In the genomic region with DNA sequence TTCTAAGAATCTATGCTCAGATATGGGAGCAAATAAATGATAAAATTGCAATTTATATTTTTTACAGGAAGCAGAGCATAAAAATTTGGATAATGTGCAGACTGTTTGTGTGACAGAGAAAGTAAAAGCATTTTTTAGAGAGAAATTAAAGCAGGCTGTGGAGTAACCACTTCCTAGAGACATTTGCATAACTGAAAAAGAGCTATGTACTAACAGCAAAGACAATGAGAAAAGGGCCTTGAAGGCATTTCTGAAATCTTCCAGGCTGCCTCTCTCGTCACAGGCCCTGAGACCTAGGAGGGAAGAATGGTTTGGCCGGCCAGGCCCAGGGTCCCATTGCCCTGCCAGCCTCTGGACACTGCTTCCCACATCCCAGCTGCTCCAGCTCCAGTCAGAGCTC, we compare ENCODE assay signal across 13 cellular contexts.
DNase-seq lines count a peak whose midpoint lies in the region; ATAC-seq and TF ChIP-seq lines count a peak whose summit lies in the region.
"Had no signal": no experiment of that assay in that cellular context is flagged by ENCODE, and none has a peak within 500 bp of the region (broad histone marks: within the 10 kb centered on the region; RNA-seq: fewer than 3 reads in every experiment).

No MANE protein-coding gene starts in this region.

- peak overlapping the region in 9 of 11 experiments; percentile 4 to 58 (median 45); a peak in 11 of 22 replicates for H3K4me2 ChIP-seq in BLaER1 treated with 17β-estradiol and CSF1 and Interleukin-3, amounts not matched to agents 10 nM and 100 nM
- H3K4me2 ChIP-seq in GM23338 (peak overlapping the region; percentile 21; the same call in 1 of the 2 replicates), smooth muscle cell (no peak overlapping the region)

- H3K4me1 Mint-ChIP-seq in GM23338: peaks cover 13% of the 10 kb centered on the region; the same call in 2 of the 3 replicates
- H3K4me1 Mint-ChIP-seq: nephron had no signal

- peaks cover 1% of the 10 kb centered on the region for H3K27me3 Mint-ChIP-seq in GM23338 (ENCODE audit: insufficient read depth, low read depth, poor library complexity)
- H3K27me3 Mint-ChIP-seq: activated B cell treated with CpG ODN at 0.5 μM for 24 hours had no signal

- peak overlapping the region in 3 of 11 experiments; percentile 8 to 36 (median 23); a peak in 2 of 22 replicates for H3K27ac ChIP-seq in BLaER1 treated with 17β-estradiol and CSF1 and Interleukin-3, amounts not matched to agents 10 nM and 100 nM
- no peak overlapping the region for H3K27ac ChIP-seq in GM23338 (ENCODE audit: low read depth)
- H3K27ac ChIP-seq in smooth muscle cell (ENCODE audit: low read depth): no peak overlapping the region
- H3K27ac ChIP-seq in effector memory CD4-positive, alpha-beta T cell (ENCODE audit: insufficient read depth, low read length, poor library complexity, severe bottlenecking): no peak overlapping the region
- H3K27ac ChIP-seq: Peyer's patch had no signal

- no peak overlapping the region for H3K27ac Mint-ChIP-seq in GM23338
- H3K27ac Mint-ChIP-seq: activated B cell treated with CpG ODN at 0.5 μM for 24 hours, nephron had no signal

- H3K79me2 ChIP-seq in GM23338 (replicated peaks; ENCODE audit: insufficient read depth) (no peaks in the 10 kb centered on the region), smooth muscle cell (ENCODE audit: low read depth) (no peaks in the 10 kb centered on the region)

- H3K9me2 ChIP-seq in GM23338 (ENCODE audit: insufficient read depth): no peaks in the 10 kb centered on the region

- peak; percentile 83 for ATAC-seq in GM19035 (IDR thresholded peaks at IDR 0.05; ENCODE audit: unreplicated experiment)
- no peak for ATAC-seq in GM23338
- peak; percentile 72 for ATAC-seq in HG03196 (IDR thresholded peaks at IDR 0.05; ENCODE audit: unreplicated experiment)

- H2AFZ ChIP-seq in GM23338: no peak overlapping the region; the same call in 1 of the 2 replicates
- H2AFZ ChIP-seq in smooth muscle cell (ENCODE audit: low read depth): no peak overlapping the region

- H3K36me3 Mint-ChIP-seq in GM23338 (ENCODE audit: low read depth): no peaks in the 10 kb centered on the region

- TF ChIP-seq CTCF in GM23338 (conservative IDR thresholded peaks at IDR 0.05; ENCODE audit: low read depth in 2 of 2) (no peak), smooth muscle cell (IDR thresholded peaks at IDR 0.05; ENCODE audit: borderline replicate concordance, insufficient read depth, poor library complexity, severe bottlenecking) (no peak)

- no peak overlapping the region for H3K4me3 Mint-ChIP-seq in GM23338
- H3K4me3 Mint-ChIP-seq: activated B cell treated with CpG ODN at 0.5 μM for 24 hours, nephron had no signal

- no peaks in the 10 kb centered on the region; the same call in 2 of the 3 replicates for H3K9me3 Mint-ChIP-seq in GM23338
- H3K9me3 Mint-ChIP-seq: activated B cell treated with CpG ODN at 0.5 μM for 24 hours, nephron had no signal

- WGBS in smooth muscle cell (ENCODE audit: low lambda C conversion rate): 80% methylated on average over 2 of the region's 2 CpGs

- H3K9ac ChIP-seq in BLaER1 treated with 17β-estradiol and CSF1 and Interleukin-3, amounts not matched to agents 10 nM and 100 nM: no peak overlapping the region
- H3K9ac ChIP-seq in smooth muscle cell (ENCODE audit: low read depth): no peak overlapping the region

- no peak overlapping the region for H3K4me3 ChIP-seq in BLaER1 treated with 17β-estradiol and CSF1 and Interleukin-3, amounts not matched to agents 10 nM and 100 nM
- H3K4me3 ChIP-seq in GM23338: no peak overlapping the region
- H3K4me3 ChIP-seq in smooth muscle cell: no peak overlapping the region
- no peak overlapping the region for H3K4me3 ChIP-seq in effector memory CD4-positive, alpha-beta T cell (ENCODE audit: insufficient read depth, low read depth, low read length, poor library complexity, severe bottlenecking)
- H3K4me3 ChIP-seq: Peyer's patch had no signal

- H3F3A ChIP-seq in GM23338 (replicated peaks; ENCODE audit: low read depth): no peaks in the 10 kb centered on the region
- H3F3A ChIP-seq in smooth muscle cell (ENCODE audit: low read depth): no peaks in the 10 kb centered on the region

- no peaks in the 10 kb centered on the region for H3K27me3 ChIP-seq in BLaER1 treated with 17β-estradiol and CSF1 and Interleukin-3, amounts not matched to agents 10 nM and 100 nM
- H3K27me3 ChIP-seq in GM23338 (ENCODE audit: insufficient read depth) (no peaks in the 10 kb centered on the region), smooth muscle cell (ENCODE audit: low read depth) (no peaks in the 10 kb centered on the region)
- no peaks in the 10 kb centered on the region for H3K27me3 ChIP-seq in effector memory CD4-positive, alpha-beta T cell (replicated peaks; ENCODE audit: control insufficient read depth, insufficient read depth, low read length, poor library complexity, severe bottlenecking)
- H3K27me3 ChIP-seq: Peyer's patch had no signal

- H3K36me3 ChIP-seq in BLaER1 treated with 17β-estradiol and CSF1 and Interleukin-3, amounts not matched to agents 10 nM and 100 nM: no peaks in the 10 kb centered on the region
- H3K36me3 ChIP-seq in GM23338 (ENCODE audit: insufficient read depth) (no peaks in the 10 kb centered on the region), smooth muscle cell (ENCODE audit: low read depth) (no peaks in the 10 kb centered on the region)
- H3K36me3 ChIP-seq in effector memory CD4-positive, alpha-beta T cell (ENCODE audit: control insufficient read depth, insufficient read depth, low read length): no peaks in the 10 kb centered on the region
- H3K36me3 ChIP-seq: Peyer's patch had no signal

- DNase-seq in GM23338 (ENCODE audit: low spot score) (no peak), smooth muscle cell (lab: John Stamatoyannopoulos, UW; ENCODE audit: unreplicated experiment) (no peak), activated T-cell treated with anti-CD3 and anti-CD28 coated beads for 4 hours (no peak)
- no peak for DNase-seq in activated effector memory CD4-positive, alpha-beta T cell treated with Interleukin-2 at 50 U/mL for 16 hours
- no peak for DNase-seq in effector memory CD4-positive, alpha-beta T cell
- DNase-seq: activated B cell treated with CpG ODN at 0.5 μM for 24 hours, caudate nucleus, NCI-H2081, Peyer's patch had no signal

- no peaks in the 10 kb centered on the region for H3K9me3 ChIP-seq in BLaER1 treated with 17β-estradiol and CSF1 and Interleukin-3, amounts not matched to agents 10 nM and 100 nM (replicated peaks in 1 of 11)
- no peaks in the 10 kb centered on the region for H3K9me3 ChIP-seq in smooth muscle cell (replicated peaks; ENCODE audit: low read depth)
- no peaks in the 10 kb centered on the region for H3K9me3 ChIP-seq in effector memory CD4-positive, alpha-beta T cell (ENCODE audit: control insufficient read depth, low read length)
- H3K9me3 ChIP-seq: Peyer's patch had no signal

- no peaks in the 10 kb centered on the region for H4K20me1 ChIP-seq in BLaER1 treated with 17β-estradiol and CSF1 and Interleukin-3, amounts not matched to agents 10 nM and 100 nM
- H4K20me1 ChIP-seq in GM23338 (replicated peaks; ENCODE audit: insufficient read depth): no peaks in the 10 kb centered on the region
- no peaks in the 10 kb centered on the region for H4K20me1 ChIP-seq in smooth muscle cell (ENCODE audit: low read depth)

- peaks cover 0 to 9% (median 4%) of the 10 kb centered on the region in 10 experiments; a peak in 8 of 20 replicates for H3K4me1 ChIP-seq in BLaER1 treated with 17β-estradiol and CSF1 and Interleukin-3, amounts not matched to agents 10 nM and 100 nM
- no peaks in the 10 kb centered on the region for H3K4me1 ChIP-seq in GM23338 (ENCODE audit: insufficient read depth)
- H3K4me1 ChIP-seq in smooth muscle cell (ENCODE audit: low read depth): no peaks in the 10 kb centered on the region
- no peaks in the 10 kb centered on the region for H3K4me1 ChIP-seq in effector memory CD4-positive, alpha-beta T cell (ENCODE audit: control insufficient read depth, insufficient read depth, low read length, poor library complexity, severe bottlenecking)
- H3K4me1 ChIP-seq: Peyer's patch had no signal

TF ChIP-seq in GM23338, 12 proteins besides CTCF, POLR2A, EP300 and RAD21 (continues in another document):
- TF ChIP-seq ZNF331 (CRISPR knock-in tag; IDR thresholded peaks at IDR 0.05; ENCODE audit: low read depth): no peak
